In the genomic region with DNA sequence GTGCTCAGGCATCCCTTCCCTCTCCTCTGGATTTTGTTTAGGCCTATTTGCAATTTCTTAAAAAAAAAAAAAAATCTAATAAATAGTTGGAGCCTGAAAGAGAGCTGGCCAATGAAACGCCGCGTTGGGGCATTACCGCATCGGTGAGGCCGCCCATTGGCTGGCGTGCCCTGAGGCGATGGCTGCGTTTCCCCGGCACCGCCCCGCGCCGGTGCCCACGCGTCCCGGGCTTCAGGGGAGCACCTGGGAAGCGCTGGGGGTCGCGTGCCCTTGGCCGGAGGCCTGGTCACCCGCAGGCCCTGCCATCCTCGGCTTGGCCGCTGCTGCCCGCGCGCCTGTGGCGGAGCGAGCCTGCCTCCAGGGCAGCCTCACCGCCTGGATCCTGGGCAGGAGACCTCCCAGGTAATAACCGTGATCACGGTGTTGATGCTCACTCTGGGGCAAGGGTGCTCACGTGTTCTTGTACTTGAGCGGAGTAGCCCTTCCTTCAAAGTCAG, we compare ENCODE assay signal across 8 cellular contexts.
DNase-seq lines count a peak whose midpoint lies in the region; ATAC-seq and TF ChIP-seq lines count a peak whose summit lies in the region.

No MANE protein-coding gene starts in this region.

- peak overlapping the region; percentile 73 to 85 for H3K27ac Mint-ChIP-seq in natural killer cell
- peak overlapping the region; percentile 68 for H3K27ac Mint-ChIP-seq in stimulated activated effector memory CD8-positive, alpha-beta T cell treated with anti-CD3 and anti-CD28 coated beads, Interleukin-12 subunit alpha, Interleukin-12 subunit beta, amount 100 ng/mL, for 72 hours

- H3K27ac ChIP-seq in esophagus squamous epithelium: no peak overlapping the region

- peak overlapping the region in 3 of 4 donors; percentile 14 to 59 (median 37) for H3K4me3 ChIP-seq in esophagus squamous epithelium

- no peaks in the 10 kb centered on the region for H3K36me3 ChIP-seq in esophagus squamous epithelium

- DNase-seq in NCI-H1092 treated with DMSO at 0.1 percent for 48 hours (lab: John Stamatoyannopoulos, UW) (peak; percentile 6), activated T-cell treated with anti-CD3 and anti-CD28 coated beads for 4 hours (peak; percentile 56), esophagus squamous epithelium (lab: John Stamatoyannopoulos, UW) (no peak), natural killer cell (peak; percentile 73), DMS114 treated with DMSO at 0.1 percent for 48 hours (lab: John Stamatoyannopoulos, UW; ENCODE audit: unreplicated experiment) (no peak), NCI-H1694 treated with DMSO at 0.1 percent for 48 hours (lab: John Stamatoyannopoulos, UW) (no peak)
- DNase-seq in stimulated activated effector memory CD8-positive, alpha-beta T cell treated with anti-CD3 and anti-CD28 coated beads, Interleukin-12 subunit alpha, Interleukin-12 subunit beta, amount 100 ng/mL, for 72 hours (ENCODE audit: low spot score in 2 of 2): peak; percentile 47 to 70

- peaks cover 4 to 5% of the 10 kb centered on the region in 2 donors for H3K4me1 Mint-ChIP-seq in natural killer cell
- H3K4me1 Mint-ChIP-seq in stimulated activated effector memory CD8-positive, alpha-beta T cell treated with anti-CD3 and anti-CD28 coated beads, Interleukin-12 subunit alpha, Interleukin-12 subunit beta, amount 100 ng/mL, for 72 hours: peaks cover 5% of the 10 kb centered on the region

- TF ChIP-seq CTCF in esophagus squamous epithelium (IDR thresholded peaks at IDR 0.05) (no peak), natural killer cell (IDR thresholded peaks at IDR 0.05) (no peak)

- ATAC-seq in GM18909 (IDR thresholded peaks at IDR 0.05; ENCODE audit: poor library complexity, unreplicated experiment) (peak; percentile 88), natural killer cell (peak; percentile 90 to 99 (median 99))
- ATAC-seq in stimulated activated effector memory CD8-positive, alpha-beta T cell treated with anti-CD3 and anti-CD28 coated beads, Interleukin-12 subunit alpha, Interleukin-12 subunit beta, amount 100 ng/mL, for 72 hours: peak; percentile 91

- H3K4me1 ChIP-seq in esophagus squamous epithelium: peaks cover 0 to 9% (median 0%) of the 10 kb centered on the region in 3 donors

- intact Hi-C loops in esophagus squamous epithelium (cut with DNase I): no loop called here
- intact Hi-C loops in natural killer cell (cut with micrococcal nuclease): no loop called here

- peak overlapping the region; percentile 92 for H3K4me3 Mint-ChIP-seq in natural killer cell
- peak overlapping the region; percentile 64 for H3K4me3 Mint-ChIP-seq in stimulated activated effector memory CD8-positive, alpha-beta T cell treated with anti-CD3 and anti-CD28 coated beads, Interleukin-12 subunit alpha, Interleukin-12 subunit beta, amount 100 ng/mL, for 72 hours

- no peaks in the 10 kb centered on the region for H3K9me3 Mint-ChIP-seq in natural killer cell
- H3K9me3 Mint-ChIP-seq in stimulated activated effector memory CD8-positive, alpha-beta T cell treated with anti-CD3 and anti-CD28 coated beads, Interleukin-12 subunit alpha, Interleukin-12 subunit beta, amount 100 ng/mL, for 72 hours: no peaks in the 10 kb centered on the region

- H3K36me3 Mint-ChIP-seq in natural killer cell: no peaks in the 10 kb centered on the region
- H3K36me3 Mint-ChIP-seq in stimulated activated effector memory CD8-positive, alpha-beta T cell treated with anti-CD3 and anti-CD28 coated beads, Interleukin-12 subunit alpha, Interleukin-12 subunit beta, amount 100 ng/mL, for 72 hours: no peaks in the 10 kb centered on the region

- H3K27me3 ChIP-seq in esophagus squamous epithelium: peaks cover 0 to 52% (median 3%) of the 10 kb centered on the region in 4 donors

- H3K9me3 ChIP-seq in esophagus squamous epithelium: no peaks in the 10 kb centered on the region

- no peak for TF ChIP-seq POLR2A in esophagus squamous epithelium (IDR thresholded peaks at IDR 0.05)

- WGBS in esophagus squamous epithelium, 2 donors: 3% methylated on average over 15 of the region's 34 CpGs; no CpG with 5 or more reads in 1 of the 2 donors

- peaks cover 0 to 11% of the 10 kb centered on the region in 2 donors for H3K27me3 Mint-ChIP-seq in natural killer cell (ENCODE audit: low read depth in 2 of 2)

Comparison
In these comparisons a context has a peak if more than half of its experiments do, and no peak if none do; other contexts are left out.
1. DNase-seq: peak in NCI-H1092 treated with DMSO at 0.1 percent for 48 hours (single experiment), activated T-cell treated with anti-CD3 and anti-CD28 coated beads for 4 hours (single experiment), natural killer cell (single experiment) and stimulated activated effector memory CD8-positive, alpha-beta T cell treated with anti-CD3 and anti-CD28 coated beads, Interleukin-12 subunit alpha, Interleukin-12 subunit beta, amount 100 ng/mL, for 72 hours (2 of 2); none in esophagus squamous epithelium (single experiment), DMS114 treated with DMSO at 0.1 percent for 48 hours (single experiment) and NCI-H1694 treated with DMSO at 0.1 percent for 48 hours (single experiment).
2. Peak in every context shown above with its lines, with median percentiles within 50 percentile points of each other: ATAC-seq.